Comparison of ENCODE assay signal across 1 cellular context in genomic region chr13:61128850-61129645, GRCh38.
TF ChIP-seq lines count a peak whose summit lies in the region.

No MANE protein-coding gene starts in this region.

TF ChIP-seq in SK-N-SH treated with all-trans-retinoic acid at 6 μM for 48 hours, 23 proteins besides CTCF, POLR2A, EP300 and RAD21 (continued from another document):
- TF ChIP-seq CSDC2 (CRISPR knock-in tag; IDR thresholded peaks at IDR 0.05) (no peak), PPARA (CRISPR knock-in tag; IDR thresholded peaks at IDR 0.05; ENCODE audit: borderline replicate concordance) (no peak), ZFP3 (CRISPR knock-in tag; IDR thresholded peaks at IDR 0.05) (no peak), ISL1 (CRISPR knock-in tag; IDR thresholded peaks at IDR 0.05) (peak; percentile 80), ESRRG (CRISPR knock-in tag; IDR thresholded peaks at IDR 0.05) (no peak), SNAI2 (CRISPR knock-in tag; IDR thresholded peaks at IDR 0.05) (no peak), TOX (CRISPR knock-in tag; IDR thresholded peaks at IDR 0.05; ENCODE audit: borderline replicate concordance) (no peak), POU6F1 (CRISPR knock-in tag; IDR thresholded peaks at IDR 0.05; ENCODE audit: borderline replicate concordance, low read depth) (no peak), TCF4 (CRISPR knock-in tag; IDR thresholded peaks at IDR 0.05; ENCODE audit: borderline replicate concordance) (0 out of 2 replicates have a peak, but pooled peaks have one; percentile 45), ZNF8 (CRISPR knock-in tag; IDR thresholded peaks at IDR 0.05) (no peak), RARB (CRISPR knock-in tag; IDR thresholded peaks at IDR 0.05) (no peak), BACH2 (CRISPR knock-in tag; IDR thresholded peaks at IDR 0.05; ENCODE audit: borderline replicate concordance) (no peak)
- TF ChIP-seq, protein P1, sequence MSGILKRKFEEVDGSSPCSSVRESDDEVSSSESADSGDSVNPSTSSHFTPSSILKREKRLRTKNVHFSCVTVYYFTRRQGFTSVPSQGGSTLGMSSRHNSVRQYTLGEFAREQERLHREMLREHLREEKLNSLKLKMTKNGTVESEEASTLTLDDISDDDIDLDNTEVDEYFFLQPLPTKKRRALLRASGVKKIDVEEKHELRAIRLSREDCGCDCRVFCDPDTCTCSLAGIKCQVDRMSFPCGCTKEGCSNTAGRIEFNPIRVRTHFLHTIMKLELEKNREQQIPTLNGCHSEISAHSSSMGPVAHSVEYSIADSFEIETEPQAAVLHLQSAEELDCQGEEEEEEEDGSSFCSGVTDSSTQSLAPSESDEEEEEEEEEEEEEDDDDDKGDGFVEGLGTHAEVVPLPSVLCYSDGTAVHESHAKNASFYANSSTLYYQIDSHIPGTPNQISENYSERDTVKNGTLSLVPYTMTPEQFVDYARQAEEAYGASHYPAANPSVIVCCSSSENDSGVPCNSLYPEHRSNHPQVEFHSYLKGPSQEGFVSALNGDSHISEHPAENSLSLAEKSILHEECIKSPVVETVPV (CRISPR knock-in tag; IDR thresholded peaks at IDR 0.05), result no peak
- TF ChIP-seq, protein P2, sequence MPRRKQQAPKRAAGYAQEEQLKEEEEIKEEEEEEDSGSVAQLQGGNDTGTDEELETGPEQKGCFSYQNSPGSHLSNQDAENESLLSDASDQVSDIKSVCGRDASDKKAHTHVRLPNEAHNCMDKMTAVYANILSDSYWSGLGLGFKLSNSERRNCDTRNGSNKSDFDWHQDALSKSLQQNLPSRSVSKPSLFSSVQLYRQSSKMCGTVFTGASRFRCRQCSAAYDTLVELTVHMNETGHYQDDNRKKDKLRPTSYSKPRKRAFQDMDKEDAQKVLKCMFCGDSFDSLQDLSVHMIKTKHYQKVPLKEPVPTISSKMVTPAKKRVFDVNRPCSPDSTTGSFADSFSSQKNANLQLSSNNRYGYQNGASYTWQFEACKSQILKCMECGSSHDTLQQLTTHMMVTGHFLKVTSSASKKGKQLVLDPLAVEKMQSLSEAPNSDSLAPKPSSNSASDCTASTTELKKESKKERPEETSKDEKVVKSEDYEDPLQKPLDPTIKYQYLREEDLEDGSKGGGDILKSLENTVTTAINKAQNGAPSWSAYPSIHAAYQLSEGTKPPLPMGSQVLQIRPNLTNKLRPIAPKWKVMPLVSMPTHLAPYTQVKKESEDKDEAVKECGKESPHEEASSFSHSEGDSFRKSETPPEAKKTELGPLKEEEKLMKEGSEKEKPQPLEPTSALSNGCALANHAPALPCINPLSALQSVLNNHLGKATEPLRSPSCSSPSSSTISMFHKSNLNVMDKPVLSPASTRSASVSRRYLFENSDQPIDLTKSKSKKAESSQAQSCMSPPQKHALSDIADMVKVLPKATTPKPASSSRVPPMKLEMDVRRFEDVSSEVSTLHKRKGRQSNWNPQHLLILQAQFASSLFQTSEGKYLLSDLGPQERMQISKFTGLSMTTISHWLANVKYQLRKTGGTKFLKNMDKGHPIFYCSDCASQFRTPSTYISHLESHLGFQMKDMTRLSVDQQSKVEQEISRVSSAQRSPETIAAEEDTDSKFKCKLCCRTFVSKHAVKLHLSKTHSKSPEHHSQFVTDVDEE (CRISPR knock-in tag; IDR thresholded peaks at IDR 0.05), result 0 out of 2 replicates have a peak, but pooled peaks have one; percentile 17
